8 cellular contexts compared by ENCODE assay signal in the genomic region with DNA sequence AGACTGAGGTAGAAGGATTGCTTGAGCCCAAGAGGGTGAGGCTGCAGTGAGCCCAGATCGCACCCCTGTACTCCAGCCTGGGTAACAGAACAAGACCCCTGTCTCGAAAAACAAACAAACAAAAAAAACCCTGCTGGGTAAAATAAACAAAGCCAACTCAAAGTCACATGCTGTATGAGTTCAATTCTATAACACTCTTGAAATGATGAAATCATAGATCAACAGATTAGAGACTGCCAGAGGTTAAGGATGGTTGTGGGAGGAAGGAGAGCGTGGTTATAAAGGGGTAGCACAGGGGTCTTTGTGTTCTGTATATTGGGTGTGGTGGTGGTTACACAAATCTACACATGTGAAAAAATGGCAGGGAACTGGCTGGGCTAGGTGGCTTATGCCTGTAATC.
"Had no signal": no experiment of that assay in that cellular context is flagged by ENCODE, and none has a peak within 500 bp of the region (broad histone marks: within the 10 kb centered on the region; RNA-seq: fewer than 3 reads in every experiment).

No MANE protein-coding gene starts in this region.

- H3K9me3 ChIP-seq: HAP-1 had no signal

- ATAC-seq: HCT116, HepG2 had no signal

- H2AFZ ChIP-seq: GM23248 had no signal

- H3K36me3 ChIP-seq: HAP-1 had no signal

- H3K4me1 ChIP-seq: HAP-1 had no signal

- FAIRE-seq: HepG2 had no signal

- H3K4me3 ChIP-seq: GM23248, HAP-1 had no signal

- DNase-seq: GM23248, GOT3, H7, KG1 had no signal

- H3K9ac ChIP-seq: GM23248 had no signal

- H3K27ac ChIP-seq: GM23248, HL-60 had no signal
